Comparison of ENCODE assay signal across 33 cellular contexts in the genomic region with DNA sequence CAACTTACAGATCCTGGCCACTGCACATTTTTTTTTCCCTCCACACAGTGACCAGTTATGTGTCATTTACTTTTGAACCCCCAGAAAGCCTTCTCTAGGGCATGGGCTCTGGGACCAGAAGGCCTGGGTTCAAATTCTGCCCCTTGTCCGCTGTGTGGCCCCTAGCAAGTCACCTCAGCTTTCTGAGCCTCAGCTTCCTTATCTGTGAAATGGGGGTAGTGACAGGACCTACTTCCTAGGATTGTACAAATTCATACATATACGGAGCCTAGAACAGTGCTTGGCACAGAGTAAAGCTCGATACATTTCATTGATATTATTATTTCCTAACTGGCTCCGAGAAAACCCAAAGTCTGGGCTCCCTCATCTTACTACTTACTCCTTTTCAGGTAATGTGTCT. TPM values are rescaled to one million over a fixed set of nuclear protein-coding genes. Genes with fewer than 3 reads are reported as not detected.
"Had no signal": no experiment of that assay in that cellular context is flagged by ENCODE, and none has a peak within 500 bp of the region (broad histone marks: within the 10 kb centered on the region; RNA-seq: fewer than 3 reads in every experiment).

No MANE protein-coding gene starts in this region.

- H3K27me3 ChIP-seq: cardiac muscle cell had no signal

- DNase-seq: activated B cell treated with CpG ODN at 0.5 μM for 24 hours; activated CD4-positive, alpha-beta T cell treated with anti-CD3 and anti-CD28 coated beads for 4 hours; activated CD4-positive, alpha-beta T cell treated with anti-CD3 and anti-CD28 coated beads, Interleukin-2, amount 50 U/mL, for 1 hour; activated CD4-positive, alpha-beta T cell treated with anti-CD3 and anti-CD28 coated beads, Interleukin-2, amount 50 U/mL, for 4 hours; activated CD4-positive, CD25-positive, alpha-beta regulatory T cell treated with anti-CD3 and anti-CD28 coated beads, Interleukin-2, amount 50 U/mL, for 72 hours; activated CD8-positive, alpha-beta memory T cell treated with anti-CD3 and anti-CD28 coated beads, Interleukin-2, amount 50 U/mL, for 4 hours; activated gamma-delta T cell treated with Interleukin-2 at 50 U/mL for 16 hours; activated naive CD4-positive, alpha-beta T cell; activated naive CD4-positive, alpha-beta T cell treated with anti-CD3 and anti-CD28 coated beads, Interleukin-2, amount 50 U/mL, for 16 hours; activated T-cell treated with anti-CD3 and anti-CD28 coated beads for 4 hours; activated T-cell treated with anti-CD3 and anti-CD28 coated beads, Interleukin-2, amount 50 U/mL, for 1 hour; activated T-cell treated with anti-CD3 and anti-CD28 coated beads, Interleukin-2, amount 50 U/mL, for 4 hours; amniotic stem cell; cerebellar nuclear complex; T-helper 2 cell; T-helper 9 cell had no signal

- H3K27ac ChIP-seq: adrenal gland, cardiac muscle cell, VCaP had no signal

- H3K4me3 ChIP-seq: adrenal gland, cardiac muscle cell had no signal

- H3K36me3 ChIP-seq: adrenal gland, cardiac muscle cell had no signal

- FAIRE-seq: bronchial epithelial cell, TTC549 had no signal

- ATAC-seq: activated T-cell treated with anti-CD3 and anti-CD28 coated beads, Interleukin-2, amount 50 U/mL, for 4 hours; activated T-cell treated with anti-CD3 and anti-CD28 coated beads, Interleukin-2, amount 50 U/mL, for 72 hours; activated T-helper 17 cell treated with anti-CD3 and anti-CD28 coated beads, Interleukin-2, amount 50 U/mL, for 72 hours; T-cell had no signal

- H3K9me3 ChIP-seq: adrenal gland had no signal

- H3K4me1 ChIP-seq: adrenal gland had no signal

RNA-seq across cellular contexts. Expression of gene BPI, which starts 1.6 kb away (rescaled TPM):
- total RNA-seq: activated B cell treated with CpG ODN at 0.5 μM for 24 hours; activated CD4-positive, alpha-beta memory T cell treated with anti-CD3 and anti-CD28 coated beads for 36 hours; activated CD4-positive, alpha-beta T cell treated with anti-CD3 and anti-CD28 coated beads, Interleukin-2, amount 10 ng/mL, durations not matched to agents 24 days and 14 days; activated CD8-positive, alpha-beta memory T cell treated with anti-CD3 and anti-CD28 coated beads for 36 hours; activated CD8-positive, alpha-beta T cell treated with anti-CD3 and anti-CD28 coated beads for 36 hours; activated naive CD4-positive, alpha-beta T cell treated with anti-CD3 and anti-CD28 coated beads for 36 hours; activated naive CD4-positive, alpha-beta T cell treated with anti-CD3 and anti-CD28 coated beads, Interleukin-2, amount 50 U/mL, for 72 hours; activated naive CD8-positive, alpha-beta T cell treated with anti-CD3 and anti-CD28 coated beads for 36 hours; activated T-cell treated with anti-CD3 and anti-CD28 coated beads, Interleukin-2, amount 50 U/mL, for 4 hours; activated T-cell treated with anti-CD3 and anti-CD28 coated beads, Interleukin-2, amount 50 U/mL, for 72 hours; activated T-helper 1 cell treated with anti-CD3 and anti-CD28 coated beads, Interleukin-12 subunit alpha, Interleukin-12 subunit beta, Interleukin-2, Interleukin-4 antibody, amounts not matched to agents 30 ng/mL and 10 ng/mL and 1 ng/mL, durations not matched to agents 14 hours and 24 hours and 36 hours; activated T-helper 17 cell treated with anti-CD3 and anti-CD28 coated beads, Interleukin-2, amount 50 U/mL, for 72 hours; bronchial epithelial cell; cardiac muscle cell; T-cell had no signal
- polyA plus RNA-seq: cardiac muscle cell had no signal

RNA-seq across cellular contexts. Expression of gene LBP, which starts 40.7 kb away (rescaled TPM):
- total RNA-seq: activated B cell treated with CpG ODN at 0.5 μM for 24 hours; activated CD4-positive, alpha-beta memory T cell treated with anti-CD3 and anti-CD28 coated beads for 36 hours; activated CD4-positive, alpha-beta T cell treated with anti-CD3 and anti-CD28 coated beads, Interleukin-2, amount 10 ng/mL, durations not matched to agents 24 days and 14 days; activated CD8-positive, alpha-beta memory T cell treated with anti-CD3 and anti-CD28 coated beads for 36 hours; activated CD8-positive, alpha-beta T cell treated with anti-CD3 and anti-CD28 coated beads for 36 hours; activated naive CD4-positive, alpha-beta T cell treated with anti-CD3 and anti-CD28 coated beads for 36 hours; activated naive CD4-positive, alpha-beta T cell treated with anti-CD3 and anti-CD28 coated beads, Interleukin-2, amount 50 U/mL, for 72 hours; activated naive CD8-positive, alpha-beta T cell treated with anti-CD3 and anti-CD28 coated beads for 36 hours; activated T-cell treated with anti-CD3 and anti-CD28 coated beads, Interleukin-2, amount 50 U/mL, for 72 hours; activated T-helper 1 cell treated with anti-CD3 and anti-CD28 coated beads, Interleukin-12 subunit alpha, Interleukin-12 subunit beta, Interleukin-2, Interleukin-4 antibody, amounts not matched to agents 30 ng/mL and 10 ng/mL and 1 ng/mL, durations not matched to agents 14 hours and 24 hours and 36 hours; activated T-helper 17 cell treated with anti-CD3 and anti-CD28 coated beads, Interleukin-2, amount 50 U/mL, for 72 hours; bronchial epithelial cell; cardiac muscle cell; chondrocyte had no signal
- polyA plus RNA-seq: cardiac muscle cell had no signal

RNA-seq across cellular contexts. Expression of gene KIAA1755, which starts 45.0 kb away (rescaled TPM):
- total RNA-seq: activated B cell treated with CpG ODN at 0.5 μM for 24 hours; activated CD4-positive, alpha-beta memory T cell treated with anti-CD3 and anti-CD28 coated beads for 36 hours; activated CD4-positive, alpha-beta T cell treated with anti-CD3 and anti-CD28 coated beads, Interleukin-2, amount 10 ng/mL, durations not matched to agents 24 days and 14 days; activated CD8-positive, alpha-beta memory T cell treated with anti-CD3 and anti-CD28 coated beads for 36 hours; activated CD8-positive, alpha-beta T cell treated with anti-CD3 and anti-CD28 coated beads for 36 hours; activated naive CD4-positive, alpha-beta T cell treated with anti-CD3 and anti-CD28 coated beads for 36 hours; activated naive CD4-positive, alpha-beta T cell treated with anti-CD3 and anti-CD28 coated beads, Interleukin-2, amount 50 U/mL, for 72 hours; activated naive CD8-positive, alpha-beta T cell treated with anti-CD3 and anti-CD28 coated beads for 36 hours; activated T-cell treated with anti-CD3 and anti-CD28 coated beads, Interleukin-2, amount 50 U/mL, for 4 hours; activated T-cell treated with anti-CD3 and anti-CD28 coated beads, Interleukin-2, amount 50 U/mL, for 72 hours; activated T-helper 1 cell treated with anti-CD3 and anti-CD28 coated beads, Interleukin-12 subunit alpha, Interleukin-12 subunit beta, Interleukin-2, Interleukin-4 antibody, amounts not matched to agents 30 ng/mL and 10 ng/mL and 1 ng/mL, durations not matched to agents 14 hours and 24 hours and 36 hours; activated T-helper 17 cell treated with anti-CD3 and anti-CD28 coated beads, Interleukin-2, amount 50 U/mL, for 72 hours; bronchial epithelial cell; cardiac muscle cell; T-cell had no signal
- polyA plus RNA-seq: cardiac muscle cell had no signal
